In the genomic region with DNA sequence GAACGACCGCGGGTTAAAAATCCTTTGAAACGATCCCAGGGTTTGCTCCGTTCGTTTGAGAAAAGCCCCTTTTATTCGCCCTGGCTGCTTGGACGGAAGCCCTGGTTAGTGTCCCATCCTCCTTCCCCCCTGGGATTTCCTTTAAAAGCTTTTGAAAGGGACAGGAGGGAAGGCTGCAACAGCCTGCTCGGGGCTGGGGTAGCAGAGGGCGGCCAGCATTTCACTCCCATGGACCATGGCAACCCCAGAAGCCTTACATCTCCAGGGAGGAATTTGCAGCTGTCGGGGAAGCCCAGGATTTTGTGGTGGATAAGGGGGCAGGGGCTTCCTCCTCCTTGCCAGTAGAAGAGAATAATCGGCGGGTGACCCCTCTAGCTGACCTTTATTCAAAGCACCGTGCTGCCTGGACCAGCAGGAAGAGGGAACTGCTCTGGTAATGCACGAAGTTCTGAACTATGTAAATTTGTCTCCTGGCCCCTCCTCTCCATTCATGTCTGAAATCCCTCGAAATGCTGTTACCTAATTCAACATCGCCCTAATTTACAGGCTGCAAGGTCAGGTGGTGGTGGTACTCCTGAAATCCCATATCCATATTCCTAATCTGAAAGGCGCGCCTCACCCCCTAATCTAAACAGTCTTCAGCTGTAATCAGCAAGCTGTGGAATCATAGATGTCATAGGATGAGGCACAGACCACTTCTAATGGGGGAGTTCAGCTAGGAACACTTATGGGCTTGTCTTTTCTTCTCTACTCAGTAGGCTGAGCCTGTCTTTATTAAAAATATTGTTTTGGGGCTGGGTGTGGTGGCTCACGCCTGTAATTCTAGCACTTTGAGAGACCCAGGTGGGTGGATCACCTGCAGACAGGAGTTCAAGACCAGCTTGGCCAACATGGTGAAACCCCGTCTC, we compare ENCODE assay signal across 8 cellular contexts. TPM values are rescaled to one million over a fixed set of nuclear protein-coding genes. Genes with fewer than 3 reads are reported as not detected.
DNase-seq lines count a peak whose midpoint lies in the region; ATAC-seq, FAIRE-seq and TF ChIP-seq lines count a peak whose summit lies in the region.

No MANE protein-coding gene starts in this region.

- peak; percentile 24 for DNase-seq in activated naive CD4-positive, alpha-beta T cell treated with anti-CD3 and anti-CD28 coated beads, Interleukin-2, amount 10 ng/mL, durations not matched to agents 7 days and 5 days
- DNase-seq in activated naive CD4-positive, alpha-beta T cell treated with anti-CD3 and anti-CD28 coated beads, Interleukin-2, amount 50 U/mL, for 16 hours = no peak
- DNase-seq in NCI-H748 treated with DMSO at 0.1 percent for 48 hours (lab: John Stamatoyannopoulos, UW) (peak; percentile 41), K562 (ENCODE audit: extremely low read depth in 1 of 4, low spot score in 3 of 4) (peak in 2 of 4 experiments; percentile 35 to 60), keratinocyte (ENCODE audit: low read depth, low spot score) (no peak), spleen (no peak)
- DNase-seq in effector CD8-positive, alpha-beta T cell (lab: John Stamatoyannopoulos, UW) = no peak

- H3K9ac ChIP-seq in K562 (ENCODE audit: insufficient read depth in 1 of 2, low read depth in 2 of 2, low read length in 2 of 2) (peak overlapping the region; percentile 80 to 90; a peak in 3 of 4 replicates), keratinocyte (ENCODE audit: control insufficient read depth, extremely low read depth, insufficient read depth, low read length) (peak overlapping the region; percentile 95)

- no peaks in the 10 kb centered on the region for H3K36me3 ChIP-seq in K562 (ENCODE audit: control insufficient read depth, insufficient read depth, low read length)
- H3K36me3 ChIP-seq in keratinocyte (ENCODE audit: control insufficient read depth in 2 of 2, extremely low read depth in 1 of 2, insufficient read depth in 2 of 2, low read length in 2 of 2) = no peaks in the 10 kb centered on the region
- no peaks in the 10 kb centered on the region for H3K36me3 ChIP-seq in spleen

- H3K4me1 Mint-ChIP-seq in activated naive CD4-positive, alpha-beta T cell treated with anti-CD3 and anti-CD28 coated beads, Interleukin-2, amount 10 ng/mL, durations not matched to agents 7 days and 5 days = peaks cover 39% of the 10 kb centered on the region

- H2AFZ ChIP-seq in K562 (ENCODE audit: low read depth, low read length) (peak overlapping the region; percentile 98), keratinocyte (ENCODE audit: control insufficient read depth, low read length) (peak overlapping the region; percentile 59)

- TSS peak; percentile 86 for BruUV-seq in K562 (replicated peaks; lab: Mats Ljungman, UMichigan)

- H3K4me3 Mint-ChIP-seq in activated naive CD4-positive, alpha-beta T cell treated with anti-CD3 and anti-CD28 coated beads, Interleukin-2, amount 10 ng/mL, durations not matched to agents 7 days and 5 days = peak overlapping the region; percentile 84

- no peaks in the 10 kb centered on the region for H4K20me1 ChIP-seq in K562 (replicated peaks; ENCODE audit: control insufficient read depth, insufficient read depth, low read length)
- no peaks in the 10 kb centered on the region for H4K20me1 ChIP-seq in keratinocyte (ENCODE audit: control insufficient read depth, extremely low read depth, insufficient read depth, low read length)

- in situ Hi-C loops in K562 (cut with MboI) = no loop called here

- H3K4me1 ChIP-seq in K562 (replicated peaks in 1 of 2; ENCODE audit: control insufficient read depth in 2 of 2, insufficient read depth in 2 of 2, low read length in 2 of 2) = peaks cover 26 to 31% of the 10 kb centered on the region in 2 experiments
- H3K4me1 ChIP-seq in keratinocyte (ENCODE audit: control insufficient read depth, extremely low read depth, insufficient read depth, low read length) = peaks cover 19% of the 10 kb centered on the region
- peaks cover 20 to 47% (median 37%) of the 10 kb centered on the region in 6 donors for H3K4me1 ChIP-seq in spleen

- H3K4me3 ChIP-seq in K562 (peak overlapping the region; percentile 51), keratinocyte (ENCODE audit: control insufficient read depth in 2 of 3, extremely low read depth in 1 of 3, insufficient read depth in 2 of 3, low read depth in 1 of 3, low read length in 3 of 3) (peak overlapping the region; percentile 45 to 80 (median 69)), spleen (peak overlapping the region; percentile 35 to 95 (median 64))

- H3K27me3 ChIP-seq in K562 (ENCODE audit: control insufficient read depth in 2 of 2, insufficient read depth in 2 of 2, low read length in 2 of 2) (no peaks in the 10 kb centered on the region), keratinocyte (ENCODE audit: control insufficient read depth, extremely low read depth, insufficient read depth, low read length) (no peaks in the 10 kb centered on the region), spleen (replicated peaks in 1 of 7) (no peaks in the 10 kb centered on the region)

- TF ChIP-seq POLR2A in K562 (conservative IDR thresholded peaks at IDR 0.05) (peak; percentile 84), spleen (IDR thresholded peaks at IDR 0.05) (no peak)

- no peaks in the 10 kb centered on the region for H3K36me3 Mint-ChIP-seq in activated naive CD4-positive, alpha-beta T cell treated with anti-CD3 and anti-CD28 coated beads, Interleukin-2, amount 10 ng/mL, durations not matched to agents 7 days and 5 days

- POLR2A ChIA-PET in K562 (lab: Yijun Ruan, JAX) = interaction anchor here (0.6 to 2.1 kb wide), 8 partner anchors 11 to 48 kb away, joined by 3 to 13 read pairs (median 3); no protein-coding TSS in a partner anchor

- H3K27ac ChIP-seq in K562 (ENCODE audit: extremely low read depth, low read depth, low read length) (peak overlapping the region; percentile 80), keratinocyte (ENCODE audit: control insufficient read depth, insufficient read depth, low read length) (peak overlapping the region; percentile 70), spleen (peak overlapping the region in 7 of 8 donors; percentile 47 to 99 (median 96))

- FAIRE-seq in K562 (lab: Jason Lieb, UNC) = peak; percentile 81
- FAIRE-seq in keratinocyte (lab: Jason Lieb, UNC) = no peak

- CTCF ChIA-PET in activated naive CD4-positive, alpha-beta T cell treated with anti-CD3 and anti-CD28 coated beads, Interleukin-2, amount 10 ng/mL, durations not matched to agents 7 days and 5 days (lab: Charles Lee) = interaction anchor here (1.1 to 10.5 kb wide), 4 partner anchors 9 to 49 kb away, joined by 3 to 62 read pairs (median 14); no protein-coding TSS in a partner anchor
- CTCF ChIA-PET in K562 (lab: Yijun Ruan, JAX; ENCODE audit: low intra/inter-chr PET ratio) = no interaction called here

- peak; percentile 59 for ATAC-seq in K562
- no peak for ATAC-seq in HG03442 (IDR thresholded peaks at IDR 0.05; ENCODE audit: unreplicated experiment)

- H3K9me3 Mint-ChIP-seq in activated naive CD4-positive, alpha-beta T cell treated with anti-CD3 and anti-CD28 coated beads, Interleukin-2, amount 10 ng/mL, durations not matched to agents 7 days and 5 days = no peaks in the 10 kb centered on the region

- H3K9me3 ChIP-seq in K562 (replicated peaks; ENCODE audit: control insufficient read depth, insufficient read depth, low read depth, low read length) = no peaks in the 10 kb centered on the region
- no peaks in the 10 kb centered on the region for H3K9me3 ChIP-seq in keratinocyte (ENCODE audit: control insufficient read depth, low read depth, low read length)
- no peaks in the 10 kb centered on the region for H3K9me3 ChIP-seq in spleen

- 9% methylated on average over 21 of the region's 21 CpGs for WGBS in K562 (ENCODE audit: insufficient coverage, low coverage, missing lambda C conversion rate)
- WGBS in spleen, 5 donors = 17 to 23% (median 21%) methylated on average over 21 of the region's 21 CpGs

- no peak; the same call in 1 of the 2 replicates for TF ChIP-seq EP300 in K562 (IDR thresholded peaks at IDR 0.05; ENCODE audit: low read length)

- H3K9me1 ChIP-seq in K562 (ENCODE audit: control insufficient read depth, insufficient read depth, low read length) (no peaks in the 10 kb centered on the region), keratinocyte (ENCODE audit: control insufficient read depth, extremely low read depth, insufficient read depth, low read length) (peaks cover 2% of the 10 kb centered on the region)

- intact Hi-C loops in K562 (cut with micrococcal nuclease) (loop anchor here (5.0 kb wide), 1 partner anchor 91 kb away; no protein-coding TSS in a partner anchor), spleen (cut with DNase I; ENCODE audit: low total_unique reads) (no loop called here)

- dilution Hi-C loops in keratinocyte (cut with MboI; ENCODE audit: extremely low pct_ligation_motif_present, low sequenced_read_pairs) = no loop called here

- H3K79me2 ChIP-seq in K562 (ENCODE audit: control insufficient read depth, insufficient read depth, low read length) (peaks cover 33% of the 10 kb centered on the region), keratinocyte (ENCODE audit: control insufficient read depth, insufficient read depth, low read length) (peaks cover 33% of the 10 kb centered on the region)

- H3K27ac Mint-ChIP-seq in activated naive CD4-positive, alpha-beta T cell treated with anti-CD3 and anti-CD28 coated beads, Interleukin-2, amount 10 ng/mL, durations not matched to agents 7 days and 5 days = peak overlapping the region; percentile 88

- H3K27me3 Mint-ChIP-seq in activated naive CD4-positive, alpha-beta T cell treated with anti-CD3 and anti-CD28 coated beads, Interleukin-2, amount 10 ng/mL, durations not matched to agents 7 days and 5 days = peaks cover 17% of the 10 kb centered on the region

- TF ChIP-seq RAD21 in K562 (CRISPR knock-in tag; conservative IDR thresholded peaks at IDR 0.05 in 1 of 2, IDR thresholded peaks at IDR 0.05 in 1 of 2) = no peak

- H3K4me2 ChIP-seq in K562 (ENCODE audit: insufficient read depth, low read length) (peak overlapping the region; percentile 95), keratinocyte (ENCODE audit: control insufficient read depth, extremely low read depth, insufficient read depth, low read depth, low read length) (peak overlapping the region; percentile 99)

- TF ChIP-seq CTCF in K562 (IDR thresholded peaks at IDR 0.05 in 2 of 3, conservative IDR thresholded peaks at IDR 0.05 in 1 of 3; ENCODE audit: insufficient read depth in 2 of 3, low read depth in 1 of 3, low read length in 3 of 3) (no peak), keratinocyte (optimal IDR thresholded peaks at IDR 0.05 in 1 of 3, IDR thresholded peaks at IDR 0.05 in 1 of 3, conservative IDR thresholded peaks at IDR 0.05 in 1 of 3; ENCODE audit: extremely low read depth in 1 of 3, insufficient read depth in 2 of 3, low read length in 3 of 3) (no peak), spleen (IDR thresholded peaks at IDR 0.05 in 8 of 11, conservative IDR thresholded peaks at IDR 0.05 in 3 of 11) (no peak)

RNA-seq across cellular contexts. Expression of gene CLIP1, which starts 1.0 kb away (rescaled TPM):
- total RNA-seq in K562 (2011; cell fraction: chromatin; rRNA removed; ENCODE audit: low replicate concordance) = 77.3 and 128 TPM in 2 replicates
- total RNA-seq in K562 (2011; cell fraction: nucleolus; rRNA removed) = 38.0 and 40.8 TPM in 2 replicates
- 61.1 and 81.7 TPM in 2 replicates for total RNA-seq in K562 (2011; cell fraction: nucleoplasm; rRNA removed)
- total RNA-seq in K562 (2014; rRNA removed) (19.7 and 20.1 TPM in 2 replicates), K562 (2014; rRNA removed; fragmentation: Illumina TruSeq; extraction: Trizol) (29.6 and 39.5 TPM in 2 replicates), K562 (2015; rRNA removed; fragmentation: Illumina TruSeq; extraction: Trizol) (33.3 and 33.9 TPM in 2 replicates), K562 (2021) (24.9 and 27.8 TPM in 2 replicates), spleen (10 to 100 TPM; 54.7 to 80.2 (median 60.4) TPM)
- polyA plus RNA-seq in K562 (2011; rRNA removed) (31.9 and 34.5 TPM in 2 replicates), K562 (2014; fragmentation: Illumina TruSeq; extraction: Trizol) (27.3 and 27.6 TPM in 2 replicates), K562 (2014; fragmentation: Nextera tagmentation; extraction: Ambion mirVana) (1 to 10 TPM; 5.8 to 6.1 TPM), K562 (2014; rRNA removed) (19.1 and 21.2 TPM in 2 replicates), keratinocyte (54.0 to 94.1 TPM (median 54.3 TPM) in 3 replicates), spleen (10 to 100 TPM in 1 of 3 donors, 1 to 10 TPM in 2; 7.8 to 13.1 (median 9.7) TPM)
- polyA plus RNA-seq in K562 (2011; cell fraction: cytosol; rRNA removed) = 24.3 and 28.5 TPM in 2 replicates
- 31.9 and 33.0 TPM in 2 replicates for polyA plus RNA-seq in K562 (2011; cell fraction: nucleus; rRNA removed)
- polyA plus RNA-seq in K562 (2012) = 17.8 and 31.5 TPM in 2 replicates
- polyA minus RNA-seq in K562 (2011; rRNA and poly(A)+ RNA removed) = 48.7 and 54.3 TPM in 2 replicates
- polyA minus RNA-seq in K562 (2011; cell fraction: cytosol; rRNA and poly(A)+ RNA removed) = 16.9 and 22.4 TPM in 2 replicates
- 17.0 and 35.5 TPM in 2 replicates for polyA minus RNA-seq in K562 (2011; cell fraction: nucleus; rRNA and poly(A)+ RNA removed)
- polyA plus RNA-seq in keratinocyte (2011; ENCODE audit: low read depth) = 426 TPM
- 34.0 and 51.1 TPM in 2 replicates for polyA plus RNA-seq in keratinocyte (2011; cell fraction: cytosol; rRNA removed)
- 135 and 148 TPM in 2 replicates for polyA plus RNA-seq in keratinocyte (2011; cell fraction: nucleus; rRNA removed)
- polyA plus RNA-seq in keratinocyte (2012; ENCODE audit: low replicate concordance) = 31.3 and 87.3 TPM in 2 replicates
- 91.3 to 153 TPM (median 105 TPM) in 3 replicates for polyA minus RNA-seq in keratinocyte
- 44.1 TPM for polyA minus RNA-seq in keratinocyte (2011; cell fraction: cytosol; rRNA and poly(A)+ RNA removed)
- 74.9 and 141 TPM in 2 replicates for polyA minus RNA-seq in keratinocyte (2011; cell fraction: nucleus; rRNA and poly(A)+ RNA removed)

Comparison
In these comparisons a context has a peak if more than half of its experiments do, and no peak if none do; other contexts are left out.
1. DNase-seq: peak in activated naive CD4-positive, alpha-beta T cell treated with anti-CD3 and anti-CD28 coated beads, Interleukin-2, amount 10 ng/mL, durations not matched to agents 7 days and 5 days (single experiment) and NCI-H748 treated with DMSO at 0.1 percent for 48 hours (single experiment); none in activated naive CD4-positive, alpha-beta T cell treated with anti-CD3 and anti-CD28 coated beads, Interleukin-2, amount 50 U/mL, for 16 hours (single experiment), keratinocyte (single experiment), spleen (single experiment) and effector CD8-positive, alpha-beta T cell (single experiment).
2. Peak in every context shown above with its lines, with median percentiles within 50 percentile points of each other: H3K27ac ChIP-seq and H3K4me3 ChIP-seq.